Comparison of ENCODE assay signal across 10 cellular contexts in genomic region chr3:43892535-43892934, GRCh38.
DNase-seq lines count a peak whose midpoint lies in the region; ATAC-seq and TF ChIP-seq lines count a peak whose summit lies in the region.
"Had no signal": no experiment of that assay in that cellular context is flagged by ENCODE, and none has a peak within 500 bp of the region (broad histone marks: within the 10 kb centered on the region; RNA-seq: fewer than 3 reads in every experiment).

No MANE protein-coding gene starts in this region.

- no peak for TF ChIP-seq POLR2A in GM18505 (IDR thresholded peaks at IDR 0.05; ENCODE audit: borderline replicate concordance, extremely low read depth, insufficient read depth, insufficient read length)

- no peaks in the 10 kb centered on the region for H3K79me2 ChIP-seq in GM23248 (ENCODE audit: insufficient read depth)

- H3K27me3 ChIP-seq in GM23248 (replicated peaks; ENCODE audit: insufficient read depth): no peaks in the 10 kb centered on the region

- H3K27ac Mint-ChIP-seq in nephron progenitor cell: peak overlapping the region; percentile 22
- H3K27ac Mint-ChIP-seq in activated T-cell treated with anti-CD3 and anti-CD28 coated beads, Interleukin-2, amount 50 U/mL, for 72 hours: no peak overlapping the region

- H3K4me1 ChIP-seq in GM23248 (ENCODE audit: insufficient read depth): no peaks in the 10 kb centered on the region

- ATAC-seq in GM18873 (IDR thresholded peaks at IDR 0.05; ENCODE audit: low FRiP score, unreplicated experiment) (peak; percentile 51), HG02798 (IDR thresholded peaks at IDR 0.05; ENCODE audit: poor library complexity, unreplicated experiment) (peak; percentile 52), GM18505 (IDR thresholded peaks at IDR 0.05; ENCODE audit: unreplicated experiment) (no peak)
- no peak for ATAC-seq in activated T-cell treated with anti-CD3 and anti-CD28 coated beads, Interleukin-2, amount 50 U/mL, for 72 hours (replicated peaks in 1 of 2)

- H2AFZ ChIP-seq in GM23248: no peak overlapping the region

- no peak overlapping the region for H3K9ac ChIP-seq in GM23248

- peak overlapping the region; percentile 70 for H3K4me3 Mint-ChIP-seq in nephron progenitor cell
- no peak overlapping the region for H3K4me3 Mint-ChIP-seq in activated T-cell treated with anti-CD3 and anti-CD28 coated beads, Interleukin-2, amount 50 U/mL, for 72 hours

- no peaks in the 10 kb centered on the region for H3K9me3 Mint-ChIP-seq in nephron progenitor cell
- no peaks in the 10 kb centered on the region for H3K9me3 Mint-ChIP-seq in activated T-cell treated with anti-CD3 and anti-CD28 coated beads, Interleukin-2, amount 50 U/mL, for 72 hours

- H3K9me2 ChIP-seq in GM23248 (ENCODE audit: insufficient read depth): no peaks in the 10 kb centered on the region

- 14 to 18% methylated on average over 7 of the region's 7 CpGs for WGBS in GM23248 (ENCODE audit: low coverage in 1 of 2, low lambda C conversion rate in 2 of 2, missing lambda C conversion rate in 2 of 2), 2 experiments

- no peak overlapping the region for H3K4me2 ChIP-seq in GM23248 (ENCODE audit: unreplicated experiment)

- H3K36me3 ChIP-seq in GM23248 (ENCODE audit: low read depth): no peaks in the 10 kb centered on the region

- H3K27me3 Mint-ChIP-seq in nephron progenitor cell (ENCODE audit: low read depth, poor library complexity): peaks cover 12% of the 10 kb centered on the region
- H3K27me3 Mint-ChIP-seq in activated T-cell treated with anti-CD3 and anti-CD28 coated beads, Interleukin-2, amount 50 U/mL, for 72 hours (ENCODE audit: low read depth): peaks cover 48% of the 10 kb centered on the region

- no peaks in the 10 kb centered on the region for H3K9me3 ChIP-seq in GM23248 (ENCODE audit: low read depth)

- no peak overlapping the region for H3K4me3 ChIP-seq in GM23248

- no peak overlapping the region for H3K27ac ChIP-seq in GM23248

- peaks cover 35% of the 10 kb centered on the region for H3K4me1 Mint-ChIP-seq in nephron progenitor cell
- peaks cover 4% of the 10 kb centered on the region for H3K4me1 Mint-ChIP-seq in activated T-cell treated with anti-CD3 and anti-CD28 coated beads, Interleukin-2, amount 50 U/mL, for 72 hours (ENCODE audit: low read depth)

- DNase-seq in NCI-H1930 (lab: John Stamatoyannopoulos, UW) (peak; percentile 16 to 39), nephron progenitor cell (peak; percentile 20), GM23248 (no peak), NCI-H2107 treated with DMSO at 0.1 percent for 48 hours (lab: John Stamatoyannopoulos, UW; ENCODE audit: unreplicated experiment) (no peak)
- no peak for DNase-seq in activated T-cell treated with anti-CD3 and anti-CD28 coated beads, Interleukin-2, amount 50 U/mL, for 72 hours
- DNase-seq: T-helper 1 cell, trophoblast cell had no signal

- in situ Hi-C loops in GM23248 (cut with MboI): no loop called here

- H3F3A ChIP-seq in GM23248 (ENCODE audit: insufficient read depth): peaks cover 5% of the 10 kb centered on the region; the same call in 1 of the 2 replicates

- H3K36me3 Mint-ChIP-seq in nephron progenitor cell (ENCODE audit: low read depth): no peaks in the 10 kb centered on the region
- H3K36me3 Mint-ChIP-seq in activated T-cell treated with anti-CD3 and anti-CD28 coated beads, Interleukin-2, amount 50 U/mL, for 72 hours (ENCODE audit: insufficient read depth in 2 of 2): no peaks in the 10 kb centered on the region

- TF ChIP-seq CTCF in nephron progenitor cell (IDR thresholded peaks at IDR 0.05): no peak

- H4K20me1 ChIP-seq in GM23248 (ENCODE audit: insufficient read depth): no peaks in the 10 kb centered on the region

Comparison
In these comparisons a context has a peak if more than half of its experiments do, and no peak if none do; other contexts are left out.
1. ATAC-seq: peak in GM18873 (single experiment) and HG02798 (single experiment); none in GM18505 (single experiment) and activated T-cell treated with anti-CD3 and anti-CD28 coated beads, Interleukin-2, amount 50 U/mL, for 72 hours (0 of 2).
2. DNase-seq: peak in NCI-H1930 (2 of 2) and nephron progenitor cell (single experiment); none in activated T-cell treated with anti-CD3 and anti-CD28 coated beads, Interleukin-2, amount 50 U/mL, for 72 hours (0 of 2), GM23248 (single experiment) and NCI-H2107 treated with DMSO at 0.1 percent for 48 hours (single experiment).